In the genomic region with DNA sequence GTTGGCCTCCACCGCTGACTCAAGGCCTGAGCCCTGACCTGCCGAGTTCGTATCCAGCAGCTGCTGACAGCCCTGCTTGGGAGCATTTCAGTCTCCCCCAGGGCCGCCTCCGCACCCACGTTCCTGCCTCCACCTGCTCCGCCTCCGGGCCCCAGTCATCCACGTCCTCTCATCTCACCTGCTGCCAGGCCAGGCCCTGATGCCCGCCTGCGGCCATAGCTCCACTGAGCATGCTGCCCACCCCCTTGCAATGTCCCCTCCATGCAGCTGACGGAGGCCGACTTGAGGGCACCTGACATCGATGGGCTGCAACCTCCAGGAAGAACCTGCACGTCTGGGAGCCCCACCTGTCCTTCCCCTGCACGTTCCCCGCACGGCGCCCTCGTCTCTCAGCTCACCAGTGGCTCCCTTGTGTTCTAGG, we compare ENCODE assay signal across 18 cellular contexts.
"Had no signal": no experiment of that assay in that cellular context is flagged by ENCODE, and none has a peak within 500 bp of the region (broad histone marks: within the 10 kb centered on the region; RNA-seq: fewer than 3 reads in every experiment).

No MANE protein-coding gene starts in this region.

- H3K27ac Mint-ChIP-seq: activated CD4-positive, alpha-beta T cell treated with anti-CD3 and anti-CD28 coated beads, Interleukin-2, amount 10 ng/mL, durations not matched to agents 7 days and 5 days; activated naive CD4-positive, alpha-beta T cell treated with anti-CD3 and anti-CD28 coated beads, Interleukin-2, amount 10 ng/mL, durations not matched to agents 7 days and 5 days; immature natural killer cell; natural killer cell; progenitor cell of endocrine pancreas; stimulated activated naive CD8-positive, alpha-beta T cell treated with anti-CD3 and anti-CD28 coated beads, Interleukin-15, Interleukin-2, amounts not matched to agents 100 ng/mL and 50 ng/mL, for 24 hours had no signal

- H3K4me3 Mint-ChIP-seq: activated CD4-positive, alpha-beta T cell treated with anti-CD3 and anti-CD28 coated beads, Interleukin-2, amount 10 ng/mL, durations not matched to agents 7 days and 5 days; activated naive CD4-positive, alpha-beta T cell treated with anti-CD3 and anti-CD28 coated beads, Interleukin-2, amount 10 ng/mL, durations not matched to agents 7 days and 5 days; immature natural killer cell; natural killer cell; stimulated activated naive CD8-positive, alpha-beta T cell treated with anti-CD3 and anti-CD28 coated beads, Interleukin-15, Interleukin-2, amounts not matched to agents 100 ng/mL and 50 ng/mL, for 24 hours had no signal

- H3K9me3 Mint-ChIP-seq: activated CD4-positive, alpha-beta T cell treated with anti-CD3 and anti-CD28 coated beads, Interleukin-2, amount 10 ng/mL, durations not matched to agents 7 days and 5 days; activated naive CD4-positive, alpha-beta T cell treated with anti-CD3 and anti-CD28 coated beads, Interleukin-2, amount 10 ng/mL, durations not matched to agents 7 days and 5 days; immature natural killer cell; natural killer cell; stimulated activated naive CD8-positive, alpha-beta T cell treated with anti-CD3 and anti-CD28 coated beads, Interleukin-15, Interleukin-2, amounts not matched to agents 100 ng/mL and 50 ng/mL, for 24 hours had no signal

- H3K4me1 Mint-ChIP-seq: activated CD4-positive, alpha-beta T cell treated with anti-CD3 and anti-CD28 coated beads, Interleukin-2, amount 10 ng/mL, durations not matched to agents 7 days and 5 days; activated naive CD4-positive, alpha-beta T cell treated with anti-CD3 and anti-CD28 coated beads, Interleukin-2, amount 10 ng/mL, durations not matched to agents 7 days and 5 days had no signal

- H3K27ac ChIP-seq: epithelial cell of prostate, heart left ventricle, SJSA1, suprapubic skin, upper lobe of left lung had no signal

- H3K27me3 ChIP-seq: suprapubic skin, upper lobe of left lung had no signal

- DNase-seq: activated CD4-positive, alpha-beta T cell treated with anti-CD3 and anti-CD28 coated beads, Interleukin-2, amount 10 ng/mL, durations not matched to agents 7 days and 5 days; activated CD4-positive, CD25-positive, alpha-beta regulatory T cell; activated naive CD4-positive, alpha-beta T cell treated with anti-CD3 and anti-CD28 coated beads, Interleukin-2, amount 10 ng/mL, durations not matched to agents 7 days and 5 days; central memory CD4-positive, alpha-beta T cell; effector memory CD4-positive, alpha-beta T cell; immature natural killer cell; left colon; mammary epithelial cell; natural killer cell; nucleus accumbens; SW 1271; upper lobe of left lung had no signal

- H3K4me1 ChIP-seq: SJSA1, suprapubic skin, upper lobe of left lung had no signal

- H3K27me3 Mint-ChIP-seq: activated CD4-positive, alpha-beta T cell treated with anti-CD3 and anti-CD28 coated beads, Interleukin-2, amount 10 ng/mL, durations not matched to agents 7 days and 5 days; activated naive CD4-positive, alpha-beta T cell treated with anti-CD3 and anti-CD28 coated beads, Interleukin-2, amount 10 ng/mL, durations not matched to agents 7 days and 5 days; progenitor cell of endocrine pancreas; stimulated activated naive CD8-positive, alpha-beta T cell treated with anti-CD3 and anti-CD28 coated beads, Interleukin-15, Interleukin-2, amounts not matched to agents 100 ng/mL and 50 ng/mL, for 24 hours had no signal

- H3K9me3 ChIP-seq: heart left ventricle, SJSA1, suprapubic skin, upper lobe of left lung had no signal

- ATAC-seq: heart left ventricle, left colon, natural killer cell had no signal

- H3K36me3 ChIP-seq: SJSA1 had no signal

- H3K36me3 Mint-ChIP-seq: activated naive CD4-positive, alpha-beta T cell treated with anti-CD3 and anti-CD28 coated beads, Interleukin-2, amount 10 ng/mL, durations not matched to agents 7 days and 5 days; natural killer cell had no signal

- H3K4me3 ChIP-seq: heart left ventricle, SJSA1, suprapubic skin, upper lobe of left lung had no signal
